ENCODE assay signal across 11 cellular contexts in the genomic region with DNA sequence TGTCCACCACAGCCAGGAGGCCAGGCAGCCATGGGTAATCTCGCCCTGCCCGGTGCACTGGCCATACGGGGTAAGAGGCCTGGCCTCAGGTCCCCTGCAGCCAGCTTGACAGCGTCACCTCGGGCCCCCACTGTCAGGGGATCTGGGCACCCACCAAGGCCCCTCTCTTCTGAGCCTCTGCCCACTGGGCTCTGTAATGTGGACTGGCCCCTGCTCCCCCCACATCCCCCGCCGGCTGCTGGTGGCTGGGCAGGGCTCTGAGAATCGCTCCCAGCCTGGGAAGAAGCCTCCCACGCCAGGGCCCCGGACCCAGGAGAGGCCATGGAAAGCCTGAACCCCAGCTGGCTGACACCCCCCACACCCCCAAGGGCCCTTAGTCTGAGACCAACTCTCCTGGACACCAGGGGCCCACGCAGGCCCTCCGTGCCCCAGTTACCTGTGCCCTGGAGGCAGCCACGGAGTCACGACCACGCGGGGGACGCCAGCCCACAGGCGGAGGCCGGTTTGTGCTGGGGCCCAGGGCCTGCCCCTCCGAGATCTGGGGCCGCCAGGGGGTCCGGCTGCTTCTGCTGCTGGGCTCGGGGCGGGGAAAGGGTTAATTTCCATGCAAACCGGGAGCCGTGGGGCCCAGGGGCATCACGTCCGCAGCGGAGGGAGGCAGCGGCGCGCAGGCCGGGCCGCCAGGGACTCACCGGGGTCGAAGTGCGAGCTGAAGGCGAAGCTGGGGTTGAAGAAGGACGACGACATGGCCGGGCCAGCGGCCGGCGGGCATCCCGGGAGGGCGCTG. TPM values are rescaled to one million over a fixed set of nuclear protein-coding genes. Genes with fewer than 3 reads are reported as not detected.
DNase-seq lines count a peak whose midpoint lies in the region; ATAC-seq and TF ChIP-seq lines count a peak whose summit lies in the region.
"Had no signal": no experiment of that assay in that cellular context is flagged by ENCODE, and none has a peak within 500 bp of the region (broad histone marks: within the 10 kb centered on the region; RNA-seq: fewer than 3 reads in every experiment).

Gene PVALEF (plus strand): TSS at position 262 of the 787 bp plus-strand sequence. CDS start 15,720 bp downstream, outside the sequence.

- peak within 1 kb of the TSS; percentile 32 for H3K4me3 Mint-ChIP-seq in osteocyte (ENCODE audit: unreplicated experiment)

- no TSS peak for BruUV-seq in Panc1 (replicated peaks; lab: Mats Ljungman, UMichigan)

- in situ Hi-C loops in Panc1 (cut with HindIII; ENCODE audit: low pct_unique_long_range_greater_than_20kb, low sequenced_read_pairs), result no loop called here

- H3K4me2 ChIP-seq in BLaER1 treated with 17β-estradiol and CSF1 and Interleukin-3, amounts not matched to agents 10 nM and 100 nM, result peak within 1 kb of the TSS; percentile 81 to 95 (median 92)

- H3K27ac ChIP-seq in BLaER1 treated with 17β-estradiol and CSF1 and Interleukin-3, amounts not matched to agents 10 nM and 100 nM, result no peak within 1 kb of the TSS; a peak in 1 of 22 replicates
- H3K27ac ChIP-seq in Panc1 (ENCODE audit: low read length), result peak within 1 kb of the TSS; percentile 45

- POLR2A ChIA-PET in Panc1 (lab: Charles Lee), result no interaction called here

- CTCF ChIA-PET in Panc1 (lab: Charles Lee), result interaction anchor here (0.6 kb wide), 1 partner anchor 171 kb away, joined by 3 read pairs; no protein-coding TSS in a partner anchor

- peaks cover 0 to 56% (median 16%) of the 10 kb centered on the region in 11 experiments; a peak in 16 of 22 replicates for H4K20me1 ChIP-seq in BLaER1 treated with 17β-estradiol and CSF1 and Interleukin-3, amounts not matched to agents 10 nM and 100 nM

- intact Hi-C loops in Panc1 (cut with micrococcal nuclease; ENCODE audit: unreplicated experiment), result no loop called here
- intact Hi-C loops in head of caudate nucleus (cut with DNase I), result no loop called here

- H3K4me1 Mint-ChIP-seq in osteocyte (ENCODE audit: unreplicated experiment), result peaks cover 2% of the 10 kb centered on the region

- TF ChIP-seq CTCF in Panc1 (IDR thresholded peaks at IDR 0.05) (no peak), osteocyte (IDR thresholded peaks at IDR 0.05) (no peak)

- peaks cover 25 to 82% (median 68%) of the 10 kb centered on the region in 10 experiments for H3K4me1 ChIP-seq in BLaER1 treated with 17β-estradiol and CSF1 and Interleukin-3, amounts not matched to agents 10 nM and 100 nM
- peaks cover 16% of the 10 kb centered on the region for H3K4me1 ChIP-seq in Panc1 (ENCODE audit: control insufficient read depth, insufficient read depth, low read length)

- H3K9me3 Mint-ChIP-seq in osteocyte (ENCODE audit: unreplicated experiment), result no peaks in the 10 kb centered on the region

- DNase-seq in Panc1 (ENCODE audit: low read depth, low spot score), result no peak
- peak in 41 of 42 donors; percentile 34 to 83 (median 67) for DNase-seq in head of caudate nucleus
- no peak for DNase-seq in osteocyte (ENCODE audit: extremely low spot score, unreplicated experiment)
- no peak for DNase-seq in middle frontal gyrus (ENCODE audit: extremely low spot score, low spot score)
- no peak for DNase-seq in NCI-H1436 (lab: John Stamatoyannopoulos, UW)
- no peak for DNase-seq in NCI-H446 (lab: John Stamatoyannopoulos, UW)

- no peaks in the 10 kb centered on the region for H3K36me3 Mint-ChIP-seq in osteocyte (ENCODE audit: unreplicated experiment)

- no peak within 1 kb of the TSS for H3K27ac Mint-ChIP-seq in osteocyte (ENCODE audit: unreplicated experiment)

- H3K27me3 Mint-ChIP-seq in osteocyte (ENCODE audit: unreplicated experiment), result peaks cover 5% of the 10 kb centered on the region

- H3K36me3 ChIP-seq in BLaER1 treated with 17β-estradiol and CSF1 and Interleukin-3, amounts not matched to agents 10 nM and 100 nM, result no peaks in the 10 kb centered on the region
- no peaks in the 10 kb centered on the region for H3K36me3 ChIP-seq in Panc1 (ENCODE audit: control insufficient read depth, insufficient read depth, low read length)

- peak within 1 kb of the TSS in 8 of 11 experiments; percentile 28 to 75 (median 59); a peak in 15 of 22 replicates for H3K9ac ChIP-seq in BLaER1 treated with 17β-estradiol and CSF1 and Interleukin-3, amounts not matched to agents 10 nM and 100 nM

- ATAC-seq in Panc1 (peak; percentile 61), GM19455 (IDR thresholded peaks at IDR 0.05; ENCODE audit: unreplicated experiment) (no peak)

- H3K9me3 ChIP-seq in BLaER1 treated with 17β-estradiol and CSF1 and Interleukin-3, amounts not matched to agents 10 nM and 100 nM (replicated peaks in 1 of 11), result no peaks in the 10 kb centered on the region
- H3K9me3 ChIP-seq in Panc1 (ENCODE audit: control insufficient read depth, insufficient read depth, low read depth, low read length), result no peaks in the 10 kb centered on the region

- H3K4me3 ChIP-seq in BLaER1 treated with 17β-estradiol and CSF1 and Interleukin-3, amounts not matched to agents 10 nM and 100 nM, result peak within 1 kb of the TSS; percentile 41 to 67 (median 56); a peak in 19 of 20 replicates
- H3K4me3 ChIP-seq in Panc1 (ENCODE audit: low read depth in 2 of 2, low read length in 2 of 2), result peak within 1 kb of the TSS; percentile 35 to 51
- H3K4me3 ChIP-seq: lung had no signal

- H3K27me3 ChIP-seq in BLaER1 treated with 17β-estradiol and CSF1 and Interleukin-3, amounts not matched to agents 10 nM and 100 nM, result peaks cover 40 to 78% (median 64%) of the 10 kb centered on the region in 11 experiments
- no peaks in the 10 kb centered on the region for H3K27me3 ChIP-seq in Panc1 (ENCODE audit: control insufficient read depth, insufficient read depth, low read length)

RNA-seq across cellular contexts. Expression of gene PVALEF, which starts in this region (rescaled TPM):
- total RNA-seq in Panc1 (2021; ENCODE audit: unreplicated experiment), result not detected
- polyA plus RNA-seq in Panc1 (2012; ENCODE audit: insufficient read length), result not detected
- total RNA-seq in osteocyte, result not detected in 2 replicates
- total RNA-seq: activated CD8-positive, alpha-beta memory T cell treated with anti-CD3 and anti-CD28 coated beads for 36 hours; HT1080; lung had no signal
- polyA plus RNA-seq: lung had no signal

Comparison
In these comparisons a context has a peak if more than half of its experiments do, and no peak if none do; other contexts are left out.
1. Peak in ATAC-seq, H3K4me3 ChIP-seq and H3K27ac ChIP-seq in Panc1; RNA of the gene not detected or under 1 TPM.
2. DNase-seq: peak in head of caudate nucleus (41 of 42); none in Panc1 (single experiment), osteocyte (single experiment), middle frontal gyrus (single experiment), NCI-H1436 (single experiment) and NCI-H446 (0 of 2).